In genomic region chr12:53252349-53252916, GRCh38 we compare ENCODE assay signal across 8 cellular contexts. TPM values are rescaled to one million over a fixed set of nuclear protein-coding genes. Genes with fewer than 3 reads are reported as not detected.
A peak's percentile ranks its signal among the peaks of the same experiment; 100 is the strongest.
DNase-seq lines count a peak whose midpoint lies in the region; ATAC-seq and TF ChIP-seq lines count a peak whose summit lies in the region.

No MANE protein-coding gene starts in this region.

- peaks cover 39% of the 10 kb centered on the region for H3K4me1 Mint-ChIP-seq in activated CD8-positive, alpha-beta T cell treated with anti-CD3 and anti-CD28 coated beads for 36 hours (ENCODE audit: low read depth)

- ATAC-seq in activated CD8-positive, alpha-beta T cell treated with anti-CD3 and anti-CD28 coated beads for 36 hours = peak; percentile 6
- no peak for ATAC-seq in HG02623 (IDR thresholded peaks at IDR 0.05; ENCODE audit: unreplicated experiment)

- H3K4me1 ChIP-seq in cardiac muscle cell (ENCODE audit: low read depth) (peaks cover 15% of the 10 kb centered on the region), rectal smooth muscle tissue (ENCODE audit: control insufficient read depth, insufficient read depth, low read length) (peaks cover 8% of the 10 kb centered on the region)

- H3K36me3 Mint-ChIP-seq in activated CD8-positive, alpha-beta T cell treated with anti-CD3 and anti-CD28 coated beads for 36 hours (ENCODE audit: low read depth) = peaks cover 11% of the 10 kb centered on the region

- CTCF ChIA-PET in AG04450 (lab: Charles Lee) (interaction anchor here (0.9 to 1.5 kb wide), 5 partner anchors 10 to 69 kb away, joined by 3 to 4 read pairs (median 3); partner anchors contain the start of gene AAAS), HEK293T (lab: Yijun Ruan, JAX) (interaction anchor here (0.8 kb wide), 1 partner anchor 15 kb away, joined by 3 read pairs; no protein-coding TSS in a partner anchor)
- CTCF ChIA-PET in activated CD8-positive, alpha-beta T cell treated with anti-CD3 and anti-CD28 coated beads for 36 hours (lab: Charles Lee) = interaction anchor here (0.6 to 6.4 kb wide), 8 partner anchors 9 to 269 kb away, joined by 3 to 100 read pairs (median 3); partner anchors contain the start of gene ESPL1

- H3K36me3 ChIP-seq in cardiac muscle cell (no peaks in the 10 kb centered on the region), rectal smooth muscle tissue (ENCODE audit: control insufficient read depth, insufficient read depth, low read length) (peaks cover 8% of the 10 kb centered on the region)

- H3K9me3 ChIP-seq in AG04450 (ENCODE audit: control insufficient read depth, insufficient read depth, low read length) (no peaks in the 10 kb centered on the region; the same call in 1 of the 2 replicates), cardiac muscle cell (ENCODE audit: low read depth) (no peaks in the 10 kb centered on the region)

- H3K9ac ChIP-seq in rectal smooth muscle tissue (ENCODE audit: low read length) = peak overlapping the region; percentile 86

- no peaks in the 10 kb centered on the region for H3K9me3 Mint-ChIP-seq in activated CD8-positive, alpha-beta T cell treated with anti-CD3 and anti-CD28 coated beads for 36 hours

- H3K27ac Mint-ChIP-seq in activated CD8-positive, alpha-beta T cell treated with anti-CD3 and anti-CD28 coated beads for 36 hours = peak overlapping the region; percentile 95

- POLR2A ChIA-PET in AG04450 (lab: Yijun Ruan, JAX) (interaction anchor here (1.4 kb wide), 1 partner anchor 33 kb away, joined by 5 read pairs; no protein-coding TSS in a partner anchor), HEK293T (lab: Yijun Ruan, JAX) (interaction anchor here (2.2 to 2.3 kb wide), 2 partner anchors 15 to 38 kb away, joined by 12 to 20 read pairs; partner anchors contain the start of gene ESPL1)
- POLR2A ChIA-PET in activated CD8-positive, alpha-beta T cell treated with anti-CD3 and anti-CD28 coated beads for 36 hours (lab: Charles Lee) = interaction anchor here (0.9 to 2.0 kb wide), 8 partner anchors 14 to 46 kb away, joined by 3 to 8 read pairs (median 4); partner anchors contain the start of gene ITGB7

- intact Hi-C loops in activated CD8-positive, alpha-beta T cell treated with anti-CD3 and anti-CD28 coated beads for 36 hours (cut with micrococcal nuclease) = loop anchor here (2.0 kb wide), 1 partner anchor 38 kb away; no protein-coding TSS in a partner anchor

- H3K27me3 Mint-ChIP-seq in activated CD8-positive, alpha-beta T cell treated with anti-CD3 and anti-CD28 coated beads for 36 hours = no peaks in the 10 kb centered on the region

- peak overlapping the region; percentile 68 for H3K27ac ChIP-seq in AG04450 (ENCODE audit: low read depth, low read length)
- peak overlapping the region; percentile 86 for H3K27ac ChIP-seq in cardiac muscle cell
- H3K27ac ChIP-seq in rectal smooth muscle tissue (ENCODE audit: low read depth, low read length) = peak overlapping the region; percentile 86

- TF ChIP-seq CTCF in AG04450 (IDR thresholded peaks at IDR 0.05; ENCODE audit: low read depth, low read length) = 0 out of 2 replicates have a peak, but pooled peaks have one; percentile 37
- no peak for TF ChIP-seq CTCF in activated CD8-positive, alpha-beta T cell treated with anti-CD3 and anti-CD28 coated beads for 36 hours (IDR thresholded peaks at IDR 0.05)
- TF ChIP-seq CTCF in cardiac muscle cell (IDR thresholded peaks at IDR 0.05; ENCODE audit: low read depth, low read length) = no peak

- DNase-seq in AG04450 (ENCODE audit: low read depth, low spot score) (no peak), HEK293T (ENCODE audit: extremely low spot score) (no peak), cardiac muscle cell (ENCODE audit: low read depth in 1 of 2, low spot score in 1 of 2) (peak in 1 of 2 donors; percentile 15), ecto neural progenitor cell (ENCODE audit: low spot score) (no peak), COR-L47 (lab: John Stamatoyannopoulos, UW) (no peak)
- no peak for DNase-seq in activated CD8-positive, alpha-beta T cell treated with anti-CD3 and anti-CD28 coated beads for 36 hours

- H3K4me3 Mint-ChIP-seq in activated CD8-positive, alpha-beta T cell treated with anti-CD3 and anti-CD28 coated beads for 36 hours = peak overlapping the region; percentile 83

- no peaks in the 10 kb centered on the region for H3K27me3 ChIP-seq in AG04450 (ENCODE audit: control insufficient read depth, insufficient read depth, low read length)
- no peaks in the 10 kb centered on the region for H3K27me3 ChIP-seq in cardiac muscle cell
- no peaks in the 10 kb centered on the region for H3K27me3 ChIP-seq in rectal smooth muscle tissue (ENCODE audit: control insufficient read depth, insufficient read depth, low read length)

- peak overlapping the region; percentile 88 for H3K4me3 ChIP-seq in AG04450 (ENCODE audit: low read depth, low read length)
- peak overlapping the region; percentile 59 for H3K4me3 ChIP-seq in cardiac muscle cell
- peak overlapping the region; percentile 96 for H3K4me3 ChIP-seq in rectal smooth muscle tissue (ENCODE audit: low read length)

TF ChIP-seq in HEK293T, 16 proteins besides CTCF, POLR2A, EP300 and RAD21:
- TF ChIP-seq HDGF (IDR thresholded peaks at IDR 0.05; ENCODE audit: borderline replicate concordance) (0 out of 2 replicates have a peak, but pooled peaks have one; percentile 44), FOXA1 (IDR thresholded peaks at IDR 0.05) (no peak)
TF ChIP-seq in HEK293T: peak in this region for 1.

RNA-seq across cellular contexts. Expression of gene ESPL1, which starts 15.7 kb away (rescaled TPM):
- polyA plus RNA-seq in AG04450 (2011; rRNA removed) (1.6 and 2.1 TPM in 2 replicates), cardiac muscle cell (1.3 and 4.8 TPM in 2 replicates)
- 3.0 and 3.6 TPM in 2 replicates for polyA minus RNA-seq in AG04450 (2011; rRNA and poly(A)+ RNA removed)
- total RNA-seq in activated CD8-positive, alpha-beta T cell treated with anti-CD3 and anti-CD28 coated beads for 36 hours = 10 to 100 TPM; 62.1 to 63.4 TPM
- 7.8 and 23.9 TPM in 2 replicates for total RNA-seq in cardiac muscle cell

RNA-seq across cellular contexts. Expression of gene RARG, which starts 20.4 kb away (rescaled TPM):
- polyA plus RNA-seq in AG04450 (2011; rRNA removed) (20.1 and 25.6 TPM in 2 replicates), cardiac muscle cell (13.0 and 19.2 TPM in 2 replicates)
- polyA minus RNA-seq in AG04450 (2011; rRNA and poly(A)+ RNA removed) = 28.5 and 31.5 TPM in 2 replicates
- total RNA-seq in activated CD8-positive, alpha-beta T cell treated with anti-CD3 and anti-CD28 coated beads for 36 hours = 10 to 100 TPM; 19.7 to 20.3 TPM
- 15.5 and 30.4 TPM in 2 replicates for total RNA-seq in cardiac muscle cell

RNA-seq across cellular contexts. Expression of gene PFDN5, which starts 42.9 kb away (rescaled TPM):
- polyA plus RNA-seq in AG04450 (2011; rRNA removed) (970 and 991 TPM in 2 replicates), cardiac muscle cell (548 and 553 TPM in 2 replicates)
- 207 and 211 TPM in 2 replicates for polyA minus RNA-seq in AG04450 (2011; rRNA and poly(A)+ RNA removed)
- total RNA-seq in activated CD8-positive, alpha-beta T cell treated with anti-CD3 and anti-CD28 coated beads for 36 hours = 100 to 1,000 TPM; 322 to 373 TPM
- total RNA-seq in cardiac muscle cell = 435 and 511 TPM in 2 replicates

RNA-seq across cellular contexts. Expression of gene ITGB7, which starts 45.4 kb away (rescaled TPM):
- polyA plus RNA-seq in AG04450 (2011; rRNA removed) (0.15 and 0.19 TPM in 2 replicates), cardiac muscle cell (0.55 and 0.86 TPM in 2 replicates)
- 0.09 and 1.0 TPM in 2 replicates for polyA minus RNA-seq in AG04450 (2011; rRNA and poly(A)+ RNA removed)
- total RNA-seq in activated CD8-positive, alpha-beta T cell treated with anti-CD3 and anti-CD28 coated beads for 36 hours = 100 to 1,000 TPM; 121 to 137 TPM
- total RNA-seq in cardiac muscle cell = 0.25 and 1.1 TPM in 2 replicates

RNA-seq across cellular contexts. Expression of gene MYG1, which starts 47.1 kb away (rescaled TPM):
- 47.8 and 63.2 TPM in 2 replicates for polyA plus RNA-seq in AG04450 (2011; rRNA removed)
- polyA minus RNA-seq in AG04450 (2011; rRNA and poly(A)+ RNA removed) = 42.8 and 48.7 TPM in 2 replicates
- 10 to 100 TPM; 69.5 to 70.9 TPM for total RNA-seq in activated CD8-positive, alpha-beta T cell treated with anti-CD3 and anti-CD28 coated beads for 36 hours
- 69.5 and 71.0 TPM in 2 replicates for total RNA-seq in cardiac muscle cell
- polyA plus RNA-seq in cardiac muscle cell = 73.3 and 75.4 TPM in 2 replicates
